ENCODE assay signal across 19 cellular contexts in the genomic region with DNA sequence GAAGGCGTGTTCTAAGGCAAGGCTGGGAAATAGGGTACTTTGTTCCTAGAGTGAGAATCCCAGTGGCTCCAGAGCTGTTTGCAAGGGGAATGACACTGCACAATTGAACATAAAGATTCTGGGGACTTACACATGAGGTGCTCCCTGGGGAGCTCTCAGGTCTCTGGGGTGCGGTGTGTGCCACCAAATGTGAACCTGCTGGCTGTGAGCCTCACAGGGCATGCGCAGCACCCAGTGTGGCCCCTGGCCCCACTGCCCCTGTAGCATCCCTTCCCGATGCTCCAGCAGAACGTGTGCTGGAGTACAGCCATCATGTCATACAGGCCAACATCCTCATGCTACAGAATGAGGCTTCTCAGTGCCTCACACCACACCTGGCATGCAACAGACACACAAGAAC.
DNase-seq lines count a peak whose midpoint lies in the region; ATAC-seq lines count a peak whose summit lies in the region.
"Had no signal": no experiment of that assay in that cellular context is flagged by ENCODE, and none has a peak within 500 bp of the region (broad histone marks: within the 10 kb centered on the region; RNA-seq: fewer than 3 reads in every experiment).

No MANE protein-coding gene starts in this region.

- ATAC-seq in stimulated activated naive CD8-positive, alpha-beta T cell treated with anti-CD3 and anti-CD28 coated beads, Interleukin-15, Interleukin-2, amounts not matched to agents 100 U/mL and 50 U/mL, for 24 hours = no peak
- ATAC-seq in stimulated activated effector memory CD8-positive, alpha-beta T cell treated with anti-CD3 and anti-CD28 coated beads, Interleukin-12 subunit alpha, Interleukin-12 subunit beta, amount 100 ng/mL, for 72 hours = no peak
- ATAC-seq in HG02852 (IDR thresholded peaks at IDR 0.05; ENCODE audit: unreplicated experiment) (no peak), T-cell (replicated peaks in 1 of 4) (no peak)
- ATAC-seq in activated CD8-positive, alpha-beta T cell treated with anti-CD3 and anti-CD28 coated beads, Interleukin-2, amount 10 ng/mL, durations not matched to agents 7 days and 5 days = no peak
- ATAC-seq: CD8-positive, alpha-beta T cell had no signal

- peaks cover 15% of the 10 kb centered on the region for H3K27me3 Mint-ChIP-seq in stimulated activated naive CD8-positive, alpha-beta T cell treated with anti-CD3 and anti-CD28 coated beads, Interleukin-15, Interleukin-2, amounts not matched to agents 100 ng/mL and 50 ng/mL, for 24 hours
- H3K27me3 Mint-ChIP-seq in dendritic cell treated with granulocyte-macrophage colony-stimulating factor and Interleukin-4, amounts not matched to agents 40 ng/mL and 50 ng/mL, for 4 days = peaks cover 32% of the 10 kb centered on the region
- peaks cover 48% of the 10 kb centered on the region for H3K27me3 Mint-ChIP-seq in activated CD4-positive, alpha-beta memory T cell treated with anti-CD3 and anti-CD28 coated beads, Interleukin-2, amount 10 ng/mL, durations not matched to agents 7 days and 5 days
- peaks cover 0 to 2% of the 10 kb centered on the region in 2 donors for H3K27me3 Mint-ChIP-seq in T-cell
- H3K27me3 Mint-ChIP-seq in activated CD8-positive, alpha-beta T cell treated with anti-CD3 and anti-CD28 coated beads, Interleukin-2, amount 10 ng/mL, durations not matched to agents 7 days and 5 days (ENCODE audit: low read depth) = peaks cover 39% of the 10 kb centered on the region

- POLR2A ChIA-PET in activated CD4-positive, alpha-beta memory T cell treated with anti-CD3 and anti-CD28 coated beads, Interleukin-2, amount 10 ng/mL, durations not matched to agents 7 days and 5 days (lab: Charles Lee) = no interaction called here
- POLR2A ChIA-PET in T-cell (lab: Charles Lee) = no interaction called here
- POLR2A ChIA-PET in activated CD8-positive, alpha-beta T cell treated with anti-CD3 and anti-CD28 coated beads, Interleukin-2, amount 10 ng/mL, durations not matched to agents 7 days and 5 days (lab: Charles Lee) = interaction anchor here (1.1 kb wide), 1 partner anchor 13 kb away, joined by 3 read pairs; no protein-coding TSS in a partner anchor

- intact Hi-C loops in dendritic cell treated with granulocyte-macrophage colony-stimulating factor and Interleukin-4, amounts not matched to agents 40 ng/mL and 50 ng/mL, for 4 days (cut with micrococcal nuclease) = no loop called here

- peaks cover 7% of the 10 kb centered on the region for H3K9me3 Mint-ChIP-seq in stimulated activated naive CD8-positive, alpha-beta T cell treated with anti-CD3 and anti-CD28 coated beads, Interleukin-15, Interleukin-2, amounts not matched to agents 100 ng/mL and 50 ng/mL, for 24 hours
- H3K9me3 Mint-ChIP-seq in dendritic cell treated with granulocyte-macrophage colony-stimulating factor and Interleukin-4, amounts not matched to agents 40 ng/mL and 50 ng/mL, for 4 days = no peaks in the 10 kb centered on the region
- no peaks in the 10 kb centered on the region for H3K9me3 Mint-ChIP-seq in stimulated activated effector memory CD8-positive, alpha-beta T cell treated with anti-CD3 and anti-CD28 coated beads, Interleukin-12 subunit alpha, Interleukin-12 subunit beta, amount 100 ng/mL, for 72 hours
- H3K9me3 Mint-ChIP-seq in activated CD4-positive, alpha-beta memory T cell treated with anti-CD3 and anti-CD28 coated beads, Interleukin-2, amount 10 ng/mL, durations not matched to agents 7 days and 5 days = no peaks in the 10 kb centered on the region
- H3K9me3 Mint-ChIP-seq in T-cell = peaks cover 0 to 7% (median 0%) of the 10 kb centered on the region in 3 donors
- H3K9me3 Mint-ChIP-seq in activated CD8-positive, alpha-beta T cell treated with anti-CD3 and anti-CD28 coated beads, Interleukin-2, amount 10 ng/mL, durations not matched to agents 7 days and 5 days (ENCODE audit: insufficient read depth) = no peaks in the 10 kb centered on the region
- H3K9me3 Mint-ChIP-seq: CD8-positive, alpha-beta T cell; GM23338 had no signal

- H3K36me3 Mint-ChIP-seq in stimulated activated naive CD8-positive, alpha-beta T cell treated with anti-CD3 and anti-CD28 coated beads, Interleukin-15, Interleukin-2, amounts not matched to agents 100 ng/mL and 50 ng/mL, for 24 hours (ENCODE audit: low read depth) = peaks cover 4% of the 10 kb centered on the region
- H3K36me3 Mint-ChIP-seq in dendritic cell treated with granulocyte-macrophage colony-stimulating factor and Interleukin-4, amounts not matched to agents 40 ng/mL and 50 ng/mL, for 4 days (ENCODE audit: low read depth) = no peaks in the 10 kb centered on the region
- peaks cover 4% of the 10 kb centered on the region for H3K36me3 Mint-ChIP-seq in stimulated activated effector memory CD8-positive, alpha-beta T cell treated with anti-CD3 and anti-CD28 coated beads, Interleukin-12 subunit alpha, Interleukin-12 subunit beta, amount 100 ng/mL, for 72 hours
- H3K36me3 Mint-ChIP-seq in activated CD4-positive, alpha-beta memory T cell treated with anti-CD3 and anti-CD28 coated beads, Interleukin-2, amount 10 ng/mL, durations not matched to agents 7 days and 5 days (ENCODE audit: low read depth) = no peaks in the 10 kb centered on the region
- H3K36me3 Mint-ChIP-seq in T-cell = no peaks in the 10 kb centered on the region
- H3K36me3 Mint-ChIP-seq in activated CD8-positive, alpha-beta T cell treated with anti-CD3 and anti-CD28 coated beads, Interleukin-2, amount 10 ng/mL, durations not matched to agents 7 days and 5 days (ENCODE audit: low read depth) = no peaks in the 10 kb centered on the region
- H3K36me3 Mint-ChIP-seq: CD8-positive, alpha-beta T cell had no signal

- H3K4me3 Mint-ChIP-seq in stimulated activated naive CD8-positive, alpha-beta T cell treated with anti-CD3 and anti-CD28 coated beads, Interleukin-15, Interleukin-2, amounts not matched to agents 100 ng/mL and 50 ng/mL, for 24 hours = no peak overlapping the region
- no peak overlapping the region for H3K4me3 Mint-ChIP-seq in dendritic cell treated with granulocyte-macrophage colony-stimulating factor and Interleukin-4, amounts not matched to agents 40 ng/mL and 50 ng/mL, for 4 days
- H3K4me3 Mint-ChIP-seq in stimulated activated effector memory CD8-positive, alpha-beta T cell treated with anti-CD3 and anti-CD28 coated beads, Interleukin-12 subunit alpha, Interleukin-12 subunit beta, amount 100 ng/mL, for 72 hours = no peak overlapping the region
- no peak overlapping the region for H3K4me3 Mint-ChIP-seq in activated CD4-positive, alpha-beta memory T cell treated with anti-CD3 and anti-CD28 coated beads, Interleukin-2, amount 10 ng/mL, durations not matched to agents 7 days and 5 days
- no peak overlapping the region for H3K4me3 Mint-ChIP-seq in T-cell
- no peak overlapping the region for H3K4me3 Mint-ChIP-seq in activated CD8-positive, alpha-beta T cell treated with anti-CD3 and anti-CD28 coated beads, Interleukin-2, amount 10 ng/mL, durations not matched to agents 7 days and 5 days
- H3K4me3 Mint-ChIP-seq: CD8-positive, alpha-beta T cell; GM23338 had no signal

- CTCF ChIA-PET in activated CD4-positive, alpha-beta memory T cell treated with anti-CD3 and anti-CD28 coated beads, Interleukin-2, amount 10 ng/mL, durations not matched to agents 7 days and 5 days (lab: Charles Lee) = interaction anchor here (0.5 to 1.6 kb wide), 4 partner anchors 10 to 232 kb away, joined by 3 to 5 read pairs (median 4); no protein-coding TSS in a partner anchor
- CTCF ChIA-PET in T-cell (lab: Charles Lee) = no interaction called here
- CTCF ChIA-PET in activated CD8-positive, alpha-beta T cell treated with anti-CD3 and anti-CD28 coated beads, Interleukin-2, amount 10 ng/mL, durations not matched to agents 7 days and 5 days (lab: Charles Lee) = interaction anchor here (0.6 to 2.7 kb wide), 12 partner anchors 10 to 233 kb away, joined by 3 to 11 read pairs (median 4); no protein-coding TSS in a partner anchor

- DNase-seq in stimulated activated naive CD8-positive, alpha-beta T cell treated with anti-CD3 and anti-CD28 coated beads, Interleukin-15, Interleukin-2, amounts not matched to agents 100 U/mL and 50 U/mL, for 24 hours = no peak
- no peak for DNase-seq in stimulated activated effector memory CD8-positive, alpha-beta T cell treated with anti-CD3 and anti-CD28 coated beads, Interleukin-12 subunit alpha, Interleukin-12 subunit beta, amount 100 ng/mL, for 72 hours (ENCODE audit: low spot score in 2 of 2)
- no peak for DNase-seq in activated CD4-positive, alpha-beta memory T cell treated with anti-CD3 and anti-CD28 coated beads, Interleukin-2, amount 10 ng/mL, durations not matched to agents 7 days and 5 days
- DNase-seq in T-cell = no peak
- DNase-seq in activated CD8-positive, alpha-beta T cell treated with anti-CD3 and anti-CD28 coated beads, Interleukin-2, amount 10 ng/mL, durations not matched to agents 7 days and 5 days = no peak
- DNase-seq: AML-193, C1 segment of cervical spinal cord, KBM-7, NCI-H1092 treated with DMSO at 0.1 percent for 48 hours, NCI-H1436 treated with DMSO at 0.1 percent for 48 hours, NCI-H1930, NCI-H226, NCI-H510A treated with DMSO at 0.1 percent for 48 hours, NCI-H748 treated with DMSO at 0.1 percent for 48 hours had no signal

- peaks cover 36% of the 10 kb centered on the region for H3K4me1 Mint-ChIP-seq in stimulated activated naive CD8-positive, alpha-beta T cell treated with anti-CD3 and anti-CD28 coated beads, Interleukin-15, Interleukin-2, amounts not matched to agents 100 ng/mL and 50 ng/mL, for 24 hours (ENCODE audit: low read depth)
- H3K4me1 Mint-ChIP-seq in dendritic cell treated with granulocyte-macrophage colony-stimulating factor and Interleukin-4, amounts not matched to agents 40 ng/mL and 50 ng/mL, for 4 days (ENCODE audit: low read depth) = peaks cover 28% of the 10 kb centered on the region
- H3K4me1 Mint-ChIP-seq in stimulated activated effector memory CD8-positive, alpha-beta T cell treated with anti-CD3 and anti-CD28 coated beads, Interleukin-12 subunit alpha, Interleukin-12 subunit beta, amount 100 ng/mL, for 72 hours = peaks cover 57% of the 10 kb centered on the region
- no peaks in the 10 kb centered on the region for H3K4me1 Mint-ChIP-seq in activated CD4-positive, alpha-beta memory T cell treated with anti-CD3 and anti-CD28 coated beads, Interleukin-2, amount 10 ng/mL, durations not matched to agents 7 days and 5 days
- H3K4me1 Mint-ChIP-seq in T-cell = peaks cover 10 to 33% (median 11%) of the 10 kb centered on the region in 3 donors
- peaks cover 9% of the 10 kb centered on the region for H3K4me1 Mint-ChIP-seq in activated CD8-positive, alpha-beta T cell treated with anti-CD3 and anti-CD28 coated beads, Interleukin-2, amount 10 ng/mL, durations not matched to agents 7 days and 5 days (ENCODE audit: low read depth)
- H3K4me1 Mint-ChIP-seq: GM23338 had no signal

- H3K27ac Mint-ChIP-seq in stimulated activated naive CD8-positive, alpha-beta T cell treated with anti-CD3 and anti-CD28 coated beads, Interleukin-15, Interleukin-2, amounts not matched to agents 100 ng/mL and 50 ng/mL, for 24 hours = peak overlapping the region; percentile 8
- H3K27ac Mint-ChIP-seq in dendritic cell treated with granulocyte-macrophage colony-stimulating factor and Interleukin-4, amounts not matched to agents 40 ng/mL and 50 ng/mL, for 4 days = peak overlapping the region; percentile 47
- H3K27ac Mint-ChIP-seq in stimulated activated effector memory CD8-positive, alpha-beta T cell treated with anti-CD3 and anti-CD28 coated beads, Interleukin-12 subunit alpha, Interleukin-12 subunit beta, amount 100 ng/mL, for 72 hours = peak overlapping the region; percentile 73
- H3K27ac Mint-ChIP-seq in activated CD4-positive, alpha-beta memory T cell treated with anti-CD3 and anti-CD28 coated beads, Interleukin-2, amount 10 ng/mL, durations not matched to agents 7 days and 5 days = no peak overlapping the region
- no peak overlapping the region for H3K27ac Mint-ChIP-seq in T-cell
- no peak overlapping the region for H3K27ac Mint-ChIP-seq in activated CD8-positive, alpha-beta T cell treated with anti-CD3 and anti-CD28 coated beads, Interleukin-2, amount 10 ng/mL, durations not matched to agents 7 days and 5 days
- H3K27ac Mint-ChIP-seq: CD8-positive, alpha-beta T cell; GM23338 had no signal

Comparison
In these comparisons a context has a peak if more than half of its experiments do, and no peak if none do; other contexts are left out.
1. H3K27ac Mint-ChIP-seq: peak in stimulated activated naive CD8-positive, alpha-beta T cell treated with anti-CD3 and anti-CD28 coated beads, Interleukin-15, Interleukin-2, amounts not matched to agents 100 ng/mL and 50 ng/mL, for 24 hours (single experiment), dendritic cell treated with granulocyte-macrophage colony-stimulating factor and Interleukin-4, amounts not matched to agents 40 ng/mL and 50 ng/mL, for 4 days (single experiment) and stimulated activated effector memory CD8-positive, alpha-beta T cell treated with anti-CD3 and anti-CD28 coated beads, Interleukin-12 subunit alpha, Interleukin-12 subunit beta, amount 100 ng/mL, for 72 hours (single experiment); none in activated CD4-positive, alpha-beta memory T cell treated with anti-CD3 and anti-CD28 coated beads, Interleukin-2, amount 10 ng/mL, durations not matched to agents 7 days and 5 days (single experiment), T-cell (0 of 2) and activated CD8-positive, alpha-beta T cell treated with anti-CD3 and anti-CD28 coated beads, Interleukin-2, amount 10 ng/mL, durations not matched to agents 7 days and 5 days (single experiment).
2. CTCF ChIA-PET loops: an anchor here in activated CD4-positive, alpha-beta memory T cell treated with anti-CD3 and anti-CD28 coated beads, Interleukin-2, amount 10 ng/mL, durations not matched to agents 7 days and 5 days (0.5 to 1.6 kb wide) and activated CD8-positive, alpha-beta T cell treated with anti-CD3 and anti-CD28 coated beads, Interleukin-2, amount 10 ng/mL, durations not matched to agents 7 days and 5 days (0.6 to 2.7 kb wide); none called in T-cell.